In genomic region chr10:123559066-123559822, GRCh38 we compare ENCODE assay signal across 7 cellular contexts.
DNase-seq lines count a peak whose midpoint lies in the region; ATAC-seq, FAIRE-seq and TF ChIP-seq lines count a peak whose summit lies in the region.

No MANE protein-coding gene starts in this region.

- no peaks in the 10 kb centered on the region for H3K9me3 Mint-ChIP-seq in activated T-helper 2 cell treated with anti-CD3 and anti-CD28 coated beads, Interferon-gamma antibody, Interleukin-2, Interleukin-4, amounts not matched to agents 10 μg/mL and 5 μg/mL and 100 μg/mL, durations not matched to agents 14 hours and 24 hours and 36 hours

- no peak overlapping the region for H3K27ac Mint-ChIP-seq in activated T-helper 2 cell treated with anti-CD3 and anti-CD28 coated beads, Interferon-gamma antibody, Interleukin-2, Interleukin-4, amounts not matched to agents 10 μg/mL and 5 μg/mL and 100 μg/mL, durations not matched to agents 14 hours and 24 hours and 36 hours

- TF ChIP-seq CTCF in foreskin keratinocyte (conservative IDR thresholded peaks at IDR 0.05): peak; percentile 92

- H3K27ac ChIP-seq in foreskin keratinocyte (no peak overlapping the region), temporal lobe (ENCODE audit: low read depth, low read length) (peak overlapping the region; percentile 94)

- peak; percentile 98 for FAIRE-seq in GM12892 (lab: Jason Lieb, UNC)

- H3K27me3 Mint-ChIP-seq in activated T-helper 2 cell treated with anti-CD3 and anti-CD28 coated beads, Interferon-gamma antibody, Interleukin-2, Interleukin-4, amounts not matched to agents 10 μg/mL and 5 μg/mL and 100 μg/mL, durations not matched to agents 14 hours and 24 hours and 36 hours (ENCODE audit: low read depth): peaks cover 1% of the 10 kb centered on the region

- DNase-seq in GM12892 (ENCODE audit: insufficient read length): peak; percentile 86
- DNase-seq in HS-27A (ENCODE audit: low read depth): peak; percentile 2
- DNase-seq in RPMI7951 (ENCODE audit: low read depth): peak; percentile 46
- peak; percentile 35 for DNase-seq in activated T-helper 2 cell treated with anti-CD3 and anti-CD28 coated beads, Interferon-gamma antibody, Interleukin-2, Interleukin-4, amounts not matched to agents 10 μg/mL and 5 μg/mL and 100 μg/mL, durations not matched to agents 14 hours and 24 hours and 36 hours (ENCODE audit: low spot score)
- DNase-seq in foreskin keratinocyte: peak in 1 of 2 donors; percentile 14
- peak; percentile 81 for DNase-seq in occipital lobe (lab: John Stamatoyannopoulos, UW)

- ATAC-seq in foreskin keratinocyte: peak; percentile 76

- intact Hi-C loops in activated T-helper 2 cell treated with anti-CD3 and anti-CD28 coated beads, Interferon-gamma antibody, Interleukin-2, Interleukin-4, amounts not matched to agents 10 μg/mL and 5 μg/mL and 100 μg/mL, durations not matched to agents 14 hours and 24 hours and 36 hours (cut with micrococcal nuclease): loop anchor here (1.0 to 5.0 kb wide), 3 partner anchors 426 to 912 kb away; no protein-coding TSS in a partner anchor

- no peaks in the 10 kb centered on the region for H3K4me1 Mint-ChIP-seq in activated T-helper 2 cell treated with anti-CD3 and anti-CD28 coated beads, Interferon-gamma antibody, Interleukin-2, Interleukin-4, amounts not matched to agents 10 μg/mL and 5 μg/mL and 100 μg/mL, durations not matched to agents 14 hours and 24 hours and 36 hours (ENCODE audit: low read depth)

- TF ChIP-seq POLR2A in GM12892 (IDR thresholded peaks at IDR 0.05; ENCODE audit: low read depth, low read length): no peak

- no peaks in the 10 kb centered on the region for H3K36me3 Mint-ChIP-seq in activated T-helper 2 cell treated with anti-CD3 and anti-CD28 coated beads, Interferon-gamma antibody, Interleukin-2, Interleukin-4, amounts not matched to agents 10 μg/mL and 5 μg/mL and 100 μg/mL, durations not matched to agents 14 hours and 24 hours and 36 hours (ENCODE audit: low read depth)

- H3K4me1 ChIP-seq in foreskin keratinocyte: no peaks in the 10 kb centered on the region

- H3K4me3 Mint-ChIP-seq in activated T-helper 2 cell treated with anti-CD3 and anti-CD28 coated beads, Interferon-gamma antibody, Interleukin-2, Interleukin-4, amounts not matched to agents 10 μg/mL and 5 μg/mL and 100 μg/mL, durations not matched to agents 14 hours and 24 hours and 36 hours (ENCODE audit: low read depth): no peak overlapping the region

- H3K27me3 ChIP-seq in foreskin keratinocyte: peaks cover 11% of the 10 kb centered on the region
